In the genomic region with DNA sequence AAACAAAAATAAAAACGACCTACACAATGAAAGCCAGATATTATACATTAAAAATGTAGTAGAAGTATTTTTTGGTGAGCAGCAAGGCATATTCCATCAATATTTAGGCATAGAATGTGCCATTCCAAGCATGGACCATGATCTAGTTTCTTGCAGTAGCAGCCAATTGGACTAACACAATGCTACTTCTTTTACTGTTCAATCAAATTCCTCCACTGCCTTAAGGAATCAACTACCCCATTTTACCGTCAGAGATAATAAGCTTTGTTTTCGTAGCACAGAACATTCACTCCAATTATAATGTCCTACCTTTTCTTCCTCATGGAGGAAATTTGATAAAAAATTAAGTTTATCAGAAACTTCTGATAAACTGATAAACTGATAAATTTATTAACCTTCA, we compare ENCODE assay signal across 8 cellular contexts. TPM values are rescaled to one million over a fixed set of nuclear protein-coding genes. Genes with fewer than 3 reads are reported as not detected.
DNase-seq lines count a peak whose midpoint lies in the region; ATAC-seq and TF ChIP-seq lines count a peak whose summit lies in the region.

No MANE protein-coding gene starts in this region.

- H3K27ac Mint-ChIP-seq in activated CD4-positive, alpha-beta memory T cell treated with anti-CD3 and anti-CD28 coated beads for 36 hours = peak overlapping the region; percentile 84

- peak overlapping the region; percentile 40 for H3K4me3 ChIP-seq in iPS-18c (ENCODE audit: insufficient read depth, low read depth, low read length)
- H3K4me3 ChIP-seq in thoracic aorta = peak overlapping the region; percentile 96

- DNase-seq in activated T-cell treated with anti-CD3 and anti-CD28 coated beads, Interleukin-2, amount 50 U/mL, for 4 hours = no peak
- no peak for DNase-seq in activated T-cell treated with anti-CD3 and anti-CD28 coated beads, Interleukin-2, amount 50 U/mL, for 1 hour
- no peak for DNase-seq in activated CD4-positive, alpha-beta memory T cell treated with anti-CD3 and anti-CD28 coated beads for 36 hours
- DNase-seq in thoracic aorta (ENCODE audit: low spot score) (no peak), DMS53 (lab: John Stamatoyannopoulos, UW) (no peak), Kasumi-1 (lab: John Stamatoyannopoulos, UW) (no peak), mucosa of gallbladder (ENCODE audit: low spot score) (no peak)

- no peak for ATAC-seq in activated T-cell treated with anti-CD3 and anti-CD28 coated beads, Interleukin-2, amount 50 U/mL, for 4 hours
- no peak for ATAC-seq in thoracic aorta (ENCODE audit: insufficient number of reproducible peaks, low FRiP score, low read depth)

- peaks cover 39% of the 10 kb centered on the region for H3K4me1 Mint-ChIP-seq in activated T-cell treated with anti-CD3 and anti-CD28 coated beads, Interleukin-2, amount 50 U/mL, for 4 hours (ENCODE audit: low read depth)
- peaks cover 34% of the 10 kb centered on the region for H3K4me1 Mint-ChIP-seq in activated CD4-positive, alpha-beta memory T cell treated with anti-CD3 and anti-CD28 coated beads for 36 hours (ENCODE audit: low read depth)

- H3K27me3 Mint-ChIP-seq in activated T-cell treated with anti-CD3 and anti-CD28 coated beads, Interleukin-2, amount 50 U/mL, for 4 hours (ENCODE audit: low read depth) = no peaks in the 10 kb centered on the region
- no peaks in the 10 kb centered on the region for H3K27me3 Mint-ChIP-seq in activated CD4-positive, alpha-beta memory T cell treated with anti-CD3 and anti-CD28 coated beads for 36 hours

- H3K36me3 ChIP-seq in thoracic aorta = no peaks in the 10 kb centered on the region

- TF ChIP-seq CTCF in thoracic aorta (IDR thresholded peaks at IDR 0.05) = no peak

- H3K27ac ChIP-seq in thoracic aorta = peak overlapping the region; percentile 92 to 99

- no peaks in the 10 kb centered on the region for H3K27me3 ChIP-seq in thoracic aorta (replicated peaks; ENCODE audit: insufficient read depth)

- CTCF ChIA-PET in activated CD4-positive, alpha-beta memory T cell treated with anti-CD3 and anti-CD28 coated beads for 36 hours (lab: Charles Lee) = interaction anchor here (1.1 to 2.1 kb wide), 3 partner anchors 12 to 152 kb away, joined by 4 to 5 read pairs (median 4); a partner anchor contains a TSS

- H3K4me3 Mint-ChIP-seq in activated T-cell treated with anti-CD3 and anti-CD28 coated beads, Interleukin-2, amount 50 U/mL, for 4 hours = peak overlapping the region; percentile 94
- H3K4me3 Mint-ChIP-seq in activated CD4-positive, alpha-beta memory T cell treated with anti-CD3 and anti-CD28 coated beads for 36 hours = peak overlapping the region; percentile 92

- intact Hi-C loops in activated CD4-positive, alpha-beta memory T cell treated with anti-CD3 and anti-CD28 coated beads for 36 hours (cut with micrococcal nuclease) = loop anchor here (2.0 to 10.0 kb wide), 4 partner anchors 30 to 288 kb away; a partner anchor contains a TSS

- peaks cover 28 to 36% of the 10 kb centered on the region in 2 donors for H3K4me1 ChIP-seq in thoracic aorta (ENCODE audit: control insufficient read depth in 1 of 2, low read depth in 2 of 2)

- H3K36me3 Mint-ChIP-seq in activated T-cell treated with anti-CD3 and anti-CD28 coated beads, Interleukin-2, amount 50 U/mL, for 4 hours (ENCODE audit: insufficient read depth) = peaks cover 8% of the 10 kb centered on the region
- peaks cover 7% of the 10 kb centered on the region for H3K36me3 Mint-ChIP-seq in activated CD4-positive, alpha-beta memory T cell treated with anti-CD3 and anti-CD28 coated beads for 36 hours

- POLR2A ChIA-PET in activated CD4-positive, alpha-beta memory T cell treated with anti-CD3 and anti-CD28 coated beads for 36 hours (lab: Charles Lee) = interaction anchor here (0.9 to 2.9 kb wide), 4 partner anchors 30 to 151 kb away, joined by 3 to 15 read pairs (median 8); a partner anchor contains a TSS

- H3K9me3 ChIP-seq in iPS-18c (ENCODE audit: control insufficient read depth, insufficient read depth, low read length) (peaks cover 2% of the 10 kb centered on the region), thoracic aorta (no peaks in the 10 kb centered on the region)

- no peaks in the 10 kb centered on the region for H3K9me3 Mint-ChIP-seq in activated T-cell treated with anti-CD3 and anti-CD28 coated beads, Interleukin-2, amount 50 U/mL, for 4 hours
- H3K9me3 Mint-ChIP-seq in activated CD4-positive, alpha-beta memory T cell treated with anti-CD3 and anti-CD28 coated beads for 36 hours = no peaks in the 10 kb centered on the region

RNA-seq across cellular contexts. Expression of a gene that starts 1.3 kb away (rescaled TPM):
- total RNA-seq in activated T-cell treated with anti-CD3 and anti-CD28 coated beads, Interleukin-2, amount 50 U/mL, for 4 hours = 10 to 100 TPM; 29.7 to 35.5 (median 35.3) TPM
- 10 to 100 TPM; 19.1 to 20.1 TPM for total RNA-seq in activated CD4-positive, alpha-beta memory T cell treated with anti-CD3 and anti-CD28 coated beads for 36 hours
- total RNA-seq in thoracic aorta (10 to 100 TPM; 24.4 to 30.5 TPM), mucosa of gallbladder (31.9 TPM)

RNA-seq across cellular contexts. Expression of a gene that starts 29.7 kb away (rescaled TPM):
- 10 to 100 TPM; 54.1 to 67.1 (median 62.8) TPM for total RNA-seq in activated T-cell treated with anti-CD3 and anti-CD28 coated beads, Interleukin-2, amount 50 U/mL, for 4 hours
- total RNA-seq in activated CD4-positive, alpha-beta memory T cell treated with anti-CD3 and anti-CD28 coated beads for 36 hours = 10 to 100 TPM; 64.3 to 69.8 TPM
- 10 to 100 TPM; 18.3 to 26.7 TPM for total RNA-seq in thoracic aorta
- total RNA-seq in mucosa of gallbladder = 31.6 TPM

RNA-seq across cellular contexts. Expression of a gene that starts 33.0 kb away (rescaled TPM):
- 10 to 100 TPM; 85.0 to 87.4 (median 87.1) TPM for total RNA-seq in activated T-cell treated with anti-CD3 and anti-CD28 coated beads, Interleukin-2, amount 50 U/mL, for 4 hours
- total RNA-seq in activated CD4-positive, alpha-beta memory T cell treated with anti-CD3 and anti-CD28 coated beads for 36 hours = 10 to 100 TPM; 92.6 to 98.0 TPM
- total RNA-seq in thoracic aorta (10 to 100 TPM; 40.6 to 86.0 TPM), mucosa of gallbladder (50.9 TPM)
